In the genomic region with DNA sequence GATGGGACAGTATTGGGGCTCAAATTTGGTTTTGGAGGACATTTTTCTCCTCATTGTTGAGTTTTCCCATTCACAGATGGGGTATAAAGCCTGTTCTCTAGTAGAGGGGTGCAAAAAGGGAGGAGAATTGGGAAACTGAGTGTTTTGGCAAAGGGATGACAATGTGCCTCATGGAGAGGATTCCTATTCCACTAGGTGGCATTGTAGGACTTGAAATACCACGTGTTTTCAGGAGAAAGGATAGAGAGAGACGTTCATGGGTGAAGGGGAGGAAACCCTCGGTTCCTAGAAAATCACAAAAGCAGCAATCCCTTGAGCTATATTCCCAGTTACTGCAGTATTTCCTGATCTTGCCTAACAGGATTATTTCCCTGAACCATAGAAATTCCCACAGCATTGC, we compare ENCODE assay signal across 12 cellular contexts.
A peak's percentile ranks its signal among the peaks of the same experiment; 100 is the strongest.
DNase-seq lines count a peak whose midpoint lies in the region; ATAC-seq and TF ChIP-seq lines count a peak whose summit lies in the region.
"Had no signal": no experiment of that assay in that cellular context is flagged by ENCODE, and none has a peak within 500 bp of the region (broad histone marks: within the 10 kb centered on the region; RNA-seq: fewer than 3 reads in every experiment).

No MANE protein-coding gene starts in this region.

- H2AFZ ChIP-seq in H9 (ENCODE audit: low read length) (no peak overlapping the region), MM.1S (ENCODE audit: low read length) (no peak overlapping the region), mesenchymal stem cell (ENCODE audit: low read depth, low read length) (no peak overlapping the region)

- H3K9me3 ChIP-seq in H9 (ENCODE audit: control insufficient read depth, low read depth, low read length) (peaks cover 56% of the 10 kb centered on the region), MM.1S (replicated peaks; ENCODE audit: insufficient read depth, low read length) (no peaks in the 10 kb centered on the region), mesenchymal stem cell (ENCODE audit: control insufficient read depth, low read length) (peaks cover 80% of the 10 kb centered on the region)

- no peak overlapping the region for H4K5ac ChIP-seq in H9 (ENCODE audit: insufficient read length, low read depth, low read length)

- H3K4ac ChIP-seq in H9 (ENCODE audit: low read depth, low read length): no peak overlapping the region
- H3K4ac ChIP-seq in mesenchymal stem cell (ENCODE audit: low read depth in 1 of 2, low read length in 2 of 2): no peak overlapping the region

- intact Hi-C loops in activated CD8-positive, alpha-beta T cell treated with anti-CD3 and anti-CD28 coated beads for 36 hours (cut with micrococcal nuclease): no loop called here

- H3K4me3 ChIP-seq in MM.1S (ENCODE audit: low read length): no peak overlapping the region
- H3K4me3 ChIP-seq in mesenchymal stem cell (ENCODE audit: insufficient read depth in 1 of 2, low read depth in 1 of 2, low read length in 2 of 2): peak overlapping the region in 1 of 2 experiments; percentile 32
- H3K4me3 ChIP-seq: lung, tibial nerve had no signal

- no peak overlapping the region for H3K56ac ChIP-seq in H9 (ENCODE audit: insufficient read length, low read depth, low read length)

- no peaks in the 10 kb centered on the region for H3K4me1 Mint-ChIP-seq in H9
- no peaks in the 10 kb centered on the region for H3K4me1 Mint-ChIP-seq in activated CD8-positive, alpha-beta T cell treated with anti-CD3 and anti-CD28 coated beads for 36 hours (ENCODE audit: low read depth)

- H4K20me1 ChIP-seq in H9 (ENCODE audit: control insufficient read depth, insufficient read depth, insufficient read length) (no peaks in the 10 kb centered on the region), MM.1S (ENCODE audit: insufficient read depth, low read length) (no peaks in the 10 kb centered on the region)

- ATAC-seq in activated CD8-positive, alpha-beta T cell treated with anti-CD3 and anti-CD28 coated beads for 36 hours: no peak
- no peak for ATAC-seq in GM21737 (IDR thresholded peaks at IDR 0.05; ENCODE audit: unreplicated experiment)
- ATAC-seq: activated CD4-positive, CD25-positive, alpha-beta regulatory T cell treated with anti-CD3 and anti-CD28 coated beads, Interleukin-2, amount 50 U/mL, for 24 hours had no signal

- H3K27ac ChIP-seq in H9 (ENCODE audit: insufficient read length, low read depth, low read length): no peak overlapping the region
- H3K27ac ChIP-seq in MM.1S (ENCODE audit: low read length): no peak overlapping the region
- H3K27ac ChIP-seq in mesenchymal stem cell (ENCODE audit: low read length, poor library complexity, severe bottlenecking): no peak overlapping the region
- H3K27ac ChIP-seq: tibial nerve had no signal

- no peaks in the 10 kb centered on the region for H3K4me1 ChIP-seq in H9 (ENCODE audit: insufficient read depth, low read length)
- H3K4me1 ChIP-seq in MM.1S (ENCODE audit: low read length): no peaks in the 10 kb centered on the region
- no peaks in the 10 kb centered on the region for H3K4me1 ChIP-seq in mesenchymal stem cell (ENCODE audit: control insufficient read depth, insufficient read depth, low read depth, low read length)
- H3K4me1 ChIP-seq: tibial nerve had no signal

- CTCF ChIA-PET in activated CD8-positive, alpha-beta T cell treated with anti-CD3 and anti-CD28 coated beads for 36 hours (lab: Charles Lee): interaction anchor here (1.1 kb wide), 1 partner anchor 19 kb away, joined by 3 read pairs; no protein-coding TSS in a partner anchor

- H3K36me3 ChIP-seq in MM.1S (replicated peaks; ENCODE audit: insufficient read depth, low read length) (no peaks in the 10 kb centered on the region), mesenchymal stem cell (ENCODE audit: control insufficient read depth in 1 of 2, insufficient read depth in 2 of 2, low read depth in 1 of 2, low read length in 2 of 2) (no peaks in the 10 kb centered on the region)
- H3K36me3 ChIP-seq: tibial nerve had no signal

- H2BK5ac ChIP-seq in H9 (ENCODE audit: insufficient read length, low read length) (no peak overlapping the region), mesenchymal stem cell (ENCODE audit: low read depth, low read length, poor library complexity, severe bottlenecking) (no peak overlapping the region)

- no peak overlapping the region for H3K4me3 Mint-ChIP-seq in H9
- H3K4me3 Mint-ChIP-seq in activated CD8-positive, alpha-beta T cell treated with anti-CD3 and anti-CD28 coated beads for 36 hours: no peak overlapping the region

- POLR2A ChIA-PET in activated CD8-positive, alpha-beta T cell treated with anti-CD3 and anti-CD28 coated beads for 36 hours (lab: Charles Lee): no interaction called here

- peaks cover 18 to 30% (median 25%) of the 10 kb centered on the region in 3 experiments for H3K36me3 Mint-ChIP-seq in H9 (ENCODE audit: insufficient read depth in 1 of 3, low read depth in 3 of 3)
- H3K36me3 Mint-ChIP-seq in activated CD8-positive, alpha-beta T cell treated with anti-CD3 and anti-CD28 coated beads for 36 hours (ENCODE audit: low read depth): peaks cover 16% of the 10 kb centered on the region

- H2BK15ac ChIP-seq in H9 (ENCODE audit: low read depth, low read length) (no peak overlapping the region), mesenchymal stem cell (ENCODE audit: low read depth, poor library complexity, severe bottlenecking) (no peak overlapping the region)

- no peak overlapping the region for H4K91ac ChIP-seq in H9 (ENCODE audit: insufficient read length, low read depth, low read length)
- H4K91ac ChIP-seq in mesenchymal stem cell (ENCODE audit: low read length): no peak overlapping the region

- no peak overlapping the region for H4K8ac ChIP-seq in H9 (replicated peaks; ENCODE audit: insufficient read length, low read depth, low read length)
- no peak overlapping the region for H4K8ac ChIP-seq in mesenchymal stem cell (ENCODE audit: low read length)

- no peaks in the 10 kb centered on the region for H3K79me2 ChIP-seq in H9 (ENCODE audit: insufficient read depth, low read length)
- H3K79me2 ChIP-seq in MM.1S (ENCODE audit: low read length): no peaks in the 10 kb centered on the region

- H3K4me2 ChIP-seq in H9 (ENCODE audit: insufficient read depth, insufficient read length, low read length) (no peak overlapping the region), MM.1S (ENCODE audit: low read depth, low read length) (no peak overlapping the region), mesenchymal stem cell (ENCODE audit: low read length, poor library complexity, severe bottlenecking) (no peak overlapping the region)

- peaks cover 76% of the 10 kb centered on the region in 2 experiments for H3K9me3 Mint-ChIP-seq in H9
- H3K9me3 Mint-ChIP-seq in activated CD8-positive, alpha-beta T cell treated with anti-CD3 and anti-CD28 coated beads for 36 hours: peaks cover 57% of the 10 kb centered on the region

- no peak overlapping the region for H2BK20ac ChIP-seq in H9 (ENCODE audit: low read depth, low read length, poor library complexity, severe bottlenecking)

- no peak overlapping the region for H3T11ph ChIP-seq in H9 (ENCODE audit: low read length)

- WGBS in H9 (ENCODE audit: extremely low coverage, insufficient read length, low lambda C conversion rate): no CpG with 5 or more reads among the region's 3 CpGs
- 0% methylated on average over 1 of the region's 3 CpGs for WGBS in mesenchymal stem cell

- DNase-seq in H9: no peak
- DNase-seq in MM.1S: peak; percentile 33
- DNase-seq in amniotic epithelial cell (ENCODE audit: low read depth): peak; percentile 7
- peak; percentile 1 for DNase-seq in mesenchymal stem cell
- no peak for DNase-seq in kidney glomerular epithelial cell (lab: John Stamatoyannopoulos, UW)
- no peak for DNase-seq in activated CD8-positive, alpha-beta T cell treated with anti-CD3 and anti-CD28 coated beads for 36 hours
- DNase-seq: central memory CD4-positive, alpha-beta T cell; DMS79 treated with DMSO at 0.1 percent for 48 hours had no signal

- H3K18ac ChIP-seq in H9 (ENCODE audit: insufficient read length, low read depth, low read length) (no peak overlapping the region), mesenchymal stem cell (ENCODE audit: low read depth in 1 of 2, low read length in 2 of 2) (no peak overlapping the region)

- no peak overlapping the region for H3K14ac ChIP-seq in H9 (ENCODE audit: insufficient read depth, low read length)
- no peak overlapping the region for H3K14ac ChIP-seq in mesenchymal stem cell (ENCODE audit: low read length in 2 of 2)

- H3K79me1 ChIP-seq in H9 (ENCODE audit: insufficient read depth, low read depth, low read length, poor library complexity, severe bottlenecking) (no peaks in the 10 kb centered on the region), mesenchymal stem cell (replicated peaks; ENCODE audit: low read length, poor library complexity, severe bottlenecking) (no peaks in the 10 kb centered on the region)

- H3K9ac ChIP-seq in H9 (ENCODE audit: extremely low read depth, insufficient read length, low read length) (no peak overlapping the region), MM.1S (ENCODE audit: low read length) (no peak overlapping the region), mesenchymal stem cell (ENCODE audit: low read length) (no peak overlapping the region)

- H3F3A ChIP-seq in MM.1S (ENCODE audit: insufficient read depth, low read length): no peaks in the 10 kb centered on the region

- TF ChIP-seq CTCF in H9 (conservative IDR thresholded peaks at IDR 0.05) (peak; percentile 39; the same call in 2 of the 3 replicates), MM.1S (IDR thresholded peaks at IDR 0.05; ENCODE audit: low read length) (peak; percentile 45)
- no peak for TF ChIP-seq CTCF in activated CD8-positive, alpha-beta T cell treated with anti-CD3 and anti-CD28 coated beads for 36 hours (IDR thresholded peaks at IDR 0.05)

- H3K27ac Mint-ChIP-seq in H9: no peak overlapping the region
- no peak overlapping the region for H3K27ac Mint-ChIP-seq in activated CD8-positive, alpha-beta T cell treated with anti-CD3 and anti-CD28 coated beads for 36 hours

- H2BK12ac ChIP-seq in H9 (ENCODE audit: insufficient read length, low read depth, low read length) (no peak overlapping the region), mesenchymal stem cell (ENCODE audit: low read length in 2 of 2) (no peak overlapping the region)

- H3K23ac ChIP-seq in H9 (ENCODE audit: insufficient read length, low read depth, low read length) (no peak overlapping the region), mesenchymal stem cell (ENCODE audit: low read length in 2 of 2) (no peak overlapping the region)

- H3K23me2 ChIP-seq in H9 (ENCODE audit: insufficient read length, low read depth, low read length, poor library complexity, severe bottlenecking): no peaks in the 10 kb centered on the region

- H2BK120ac ChIP-seq in H9 (ENCODE audit: low read depth, low read length, poor library complexity, severe bottlenecking) (no peak overlapping the region), mesenchymal stem cell (ENCODE audit: low read depth, low read length) (no peak overlapping the region)

- no peaks in the 10 kb centered on the region for H3K9me2 ChIP-seq in MM.1S (replicated peaks; ENCODE audit: insufficient read depth, low read length)

- H3K27me3 ChIP-seq in H9 (ENCODE audit: insufficient read depth, low read length): no peaks in the 10 kb centered on the region
- H3K27me3 ChIP-seq in MM.1S (replicated peaks; ENCODE audit: insufficient read depth, low read length): no peaks in the 10 kb centered on the region
- no peaks in the 10 kb centered on the region for H3K27me3 ChIP-seq in mesenchymal stem cell (ENCODE audit: control insufficient read depth in 1 of 2, insufficient read depth in 1 of 2, low read length in 2 of 2)
- H3K27me3 ChIP-seq: tibial nerve had no signal

- H2AK5ac ChIP-seq in H9 (ENCODE audit: insufficient read length, low read length) (no peak overlapping the region), mesenchymal stem cell (ENCODE audit: low read length, severe bottlenecking) (no peak overlapping the region)

- H3K27me3 Mint-ChIP-seq in H9 (ENCODE audit: low read depth): peaks cover 17% of the 10 kb centered on the region
- no peaks in the 10 kb centered on the region for H3K27me3 Mint-ChIP-seq in activated CD8-positive, alpha-beta T cell treated with anti-CD3 and anti-CD28 coated beads for 36 hours

Comparison
In these comparisons a context has a peak if more than half of its experiments do, and no peak if none do; other contexts are left out.
1. DNase-seq: peak in MM.1S (single experiment), amniotic epithelial cell (single experiment) and mesenchymal stem cell (single experiment); none in H9 (single experiment), kidney glomerular epithelial cell (single experiment) and activated CD8-positive, alpha-beta T cell treated with anti-CD3 and anti-CD28 coated beads for 36 hours (single experiment).